Comparison of ENCODE assay signal across 9 cellular contexts in the genomic region with DNA sequence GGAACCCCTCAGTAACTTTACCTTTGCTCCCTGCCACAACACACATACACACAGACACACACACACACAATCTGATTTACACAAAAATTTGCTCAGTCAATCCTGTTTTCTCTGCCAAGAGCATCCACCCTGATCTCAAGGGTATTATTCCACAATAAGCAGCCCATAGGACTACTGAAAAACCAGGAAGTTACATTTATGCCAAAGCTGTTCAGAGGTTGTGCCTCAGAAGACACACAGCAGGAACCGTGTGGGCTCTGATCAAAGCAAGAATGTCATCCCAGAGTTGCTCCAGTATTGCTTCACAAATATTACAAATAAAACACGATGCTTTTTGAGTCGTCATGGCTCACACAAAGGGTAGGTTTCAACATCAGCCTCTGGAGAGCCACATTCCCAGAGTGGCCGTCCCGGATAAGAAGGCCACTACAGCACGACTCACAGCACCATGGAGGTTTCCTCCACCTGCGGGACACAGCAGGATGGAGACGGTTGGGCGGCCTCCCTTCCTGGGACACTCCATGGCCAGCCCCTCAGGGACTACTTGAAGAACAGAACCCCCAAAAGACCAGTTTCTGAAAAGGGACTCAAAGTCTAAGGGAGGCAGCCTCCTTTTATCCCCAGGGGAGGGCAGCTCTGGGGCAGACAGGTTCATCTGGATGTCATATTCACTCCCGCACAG. TPM values are rescaled to one million over a fixed set of nuclear protein-coding genes. Genes with fewer than 3 reads are reported as not detected.
DNase-seq lines count a peak whose midpoint lies in the region; ATAC-seq and TF ChIP-seq lines count a peak whose summit lies in the region.
"Had no signal": no experiment of that assay in that cellular context is flagged by ENCODE, and none has a peak within 500 bp of the region (broad histone marks: within the 10 kb centered on the region; RNA-seq: fewer than 3 reads in every experiment).

No MANE protein-coding gene starts in this region.

- peaks cover 6% of the 10 kb centered on the region for H3K36me3 ChIP-seq in upper lobe of right lung

- no peak for DNase-seq in natural killer cell
- DNase-seq in natural killer cell treated with Interleukin-12 subunit alpha and Interleukin-12 subunit beta and Interleukin-15 and Interleukin-18, amount 100 ng/mL, for 72 hours (ENCODE audit: low spot score) = no peak
- DNase-seq in astrocyte of the hippocampus (ENCODE audit: low read depth, low spot score) = peak; percentile 19
- no peak for DNase-seq in left colon
- DNase-seq in upper lobe of right lung = peak; percentile 64
- no peak for DNase-seq in ureter (ENCODE audit: low spot score)
- DNase-seq: NCI-H187 had no signal

- intact Hi-C loops in natural killer cell (cut with micrococcal nuclease) (no loop called here), left colon (cut with DNase I, micrococcal nuclease) (no loop called here), upper lobe of right lung (cut with DNase I) (no loop called here)

- no peaks in the 10 kb centered on the region for H3K9me3 Mint-ChIP-seq in natural killer cell
- H3K9me3 Mint-ChIP-seq in natural killer cell treated with Interleukin-12 subunit alpha and Interleukin-12 subunit beta and Interleukin-15 and Interleukin-18, amount 100 ng/mL, for 72 hours = no peaks in the 10 kb centered on the region

- peak overlapping the region in 1 of 2 donors; percentile 83 for H3K27ac Mint-ChIP-seq in natural killer cell
- no peak overlapping the region for H3K27ac Mint-ChIP-seq in natural killer cell treated with Interleukin-12 subunit alpha and Interleukin-12 subunit beta and Interleukin-15 and Interleukin-18, amount 100 ng/mL, for 72 hours

- ATAC-seq in natural killer cell (no peak), left colon (peak; percentile 25), upper lobe of right lung (peak; percentile 54), HG02885 (IDR thresholded peaks at IDR 0.05; ENCODE audit: poor library complexity, unreplicated experiment) (no peak), GM19324 (IDR thresholded peaks at IDR 0.05; ENCODE audit: low FRiP score, unreplicated experiment) (no peak)
- no peak for ATAC-seq in natural killer cell treated with Interleukin-12 subunit alpha and Interleukin-12 subunit beta and Interleukin-15 and Interleukin-18, amount 100 ng/mL, for 72 hours

- H3K4me3 ChIP-seq in upper lobe of right lung = peak overlapping the region; percentile 80

- TF ChIP-seq CTCF in natural killer cell (IDR thresholded peaks at IDR 0.05) = no peak
- TF ChIP-seq CTCF in upper lobe of right lung (IDR thresholded peaks at IDR 0.05) = no peak

- peak overlapping the region; percentile 7 for H3K4me3 Mint-ChIP-seq in natural killer cell
- no peak overlapping the region for H3K4me3 Mint-ChIP-seq in natural killer cell treated with Interleukin-12 subunit alpha and Interleukin-12 subunit beta and Interleukin-15 and Interleukin-18, amount 100 ng/mL, for 72 hours

- H3K27me3 Mint-ChIP-seq in natural killer cell (ENCODE audit: low read depth in 2 of 2) = no peaks in the 10 kb centered on the region
- no peaks in the 10 kb centered on the region for H3K27me3 Mint-ChIP-seq in natural killer cell treated with Interleukin-12 subunit alpha and Interleukin-12 subunit beta and Interleukin-15 and Interleukin-18, amount 100 ng/mL, for 72 hours

- no peaks in the 10 kb centered on the region for H3K36me3 Mint-ChIP-seq in natural killer cell
- no peaks in the 10 kb centered on the region for H3K36me3 Mint-ChIP-seq in natural killer cell treated with Interleukin-12 subunit alpha and Interleukin-12 subunit beta and Interleukin-15 and Interleukin-18, amount 100 ng/mL, for 72 hours

- H3K27ac ChIP-seq in upper lobe of right lung = peak overlapping the region; percentile 82

- peaks cover 18% of the 10 kb centered on the region for H3K4me1 ChIP-seq in upper lobe of right lung

- no peaks in the 10 kb centered on the region for H3K9me3 ChIP-seq in upper lobe of right lung

- H3K4me1 Mint-ChIP-seq in natural killer cell = peaks cover 16 to 29% of the 10 kb centered on the region in 2 donors
- H3K4me1 Mint-ChIP-seq in natural killer cell treated with Interleukin-12 subunit alpha and Interleukin-12 subunit beta and Interleukin-15 and Interleukin-18, amount 100 ng/mL, for 72 hours (ENCODE audit: low read depth in 2 of 2) = peaks cover 16 to 26% of the 10 kb centered on the region in 2 donors

- no peaks in the 10 kb centered on the region for H3K27me3 ChIP-seq in upper lobe of right lung

RNA-seq across cellular contexts. Expression of gene AIFM2, which starts 1.6 kb away (rescaled TPM):
- total RNA-seq in natural killer cell (1 to 10 TPM; 3.7 to 4.2 (median 3.9) TPM), left colon (10 to 100 TPM; 21.8 to 32.4 TPM), upper lobe of right lung (15.4 TPM), ureter (12.4 TPM)
- 10 to 100 TPM; 13.0 to 19.9 TPM for total RNA-seq in natural killer cell treated with Interleukin-12 subunit alpha and Interleukin-12 subunit beta and Interleukin-15 and Interleukin-18, amount 100 ng/mL, for 72 hours

RNA-seq across cellular contexts. Expression of gene TYSND1, which starts 15.5 kb away (rescaled TPM):
- 10 to 100 TPM; 12.0 to 17.9 (median 12.4) TPM for total RNA-seq in natural killer cell
- 10 to 100 TPM in 1 of 2 donors, 1 to 10 TPM in 1; 8.0 to 13.3 TPM for total RNA-seq in natural killer cell treated with Interleukin-12 subunit alpha and Interleukin-12 subunit beta and Interleukin-15 and Interleukin-18, amount 100 ng/mL, for 72 hours
- total RNA-seq in left colon = 10 to 100 TPM; 12.5 to 20.0 TPM
- total RNA-seq in upper lobe of right lung = 12.5 TPM
- total RNA-seq in ureter = 22.2 TPM

RNA-seq across cellular contexts. Expression of gene SAR1A, which starts 39.3 kb away (rescaled TPM):
- total RNA-seq in natural killer cell (100 to 1,000 TPM; 200 to 212 (median 206) TPM), left colon (10 to 100 TPM; 81.4 to 92.6 TPM), upper lobe of right lung (150 TPM), ureter (116 TPM)
- total RNA-seq in natural killer cell treated with Interleukin-12 subunit alpha and Interleukin-12 subunit beta and Interleukin-15 and Interleukin-18, amount 100 ng/mL, for 72 hours = 100 to 1,000 TPM; 103 to 131 TPM

Comparison
In these comparisons a context has a peak if more than half of its experiments do, and no peak if none do; other contexts are left out.
1. ATAC-seq: peak in left colon (single experiment) and upper lobe of right lung (single experiment); none in natural killer cell (0 of 3), natural killer cell treated with Interleukin-12 subunit alpha and Interleukin-12 subunit beta and Interleukin-15 and Interleukin-18, amount 100 ng/mL, for 72 hours (0 of 2), HG02885 (single experiment) and GM19324 (single experiment).
2. DNase-seq: peak in astrocyte of the hippocampus (single experiment) and upper lobe of right lung (single experiment); none in natural killer cell (single experiment), natural killer cell treated with Interleukin-12 subunit alpha and Interleukin-12 subunit beta and Interleukin-15 and Interleukin-18, amount 100 ng/mL, for 72 hours (single experiment), left colon (0 of 2) and ureter (single experiment).